1 cellular context compared by ENCODE assay signal in the genomic region with DNA sequence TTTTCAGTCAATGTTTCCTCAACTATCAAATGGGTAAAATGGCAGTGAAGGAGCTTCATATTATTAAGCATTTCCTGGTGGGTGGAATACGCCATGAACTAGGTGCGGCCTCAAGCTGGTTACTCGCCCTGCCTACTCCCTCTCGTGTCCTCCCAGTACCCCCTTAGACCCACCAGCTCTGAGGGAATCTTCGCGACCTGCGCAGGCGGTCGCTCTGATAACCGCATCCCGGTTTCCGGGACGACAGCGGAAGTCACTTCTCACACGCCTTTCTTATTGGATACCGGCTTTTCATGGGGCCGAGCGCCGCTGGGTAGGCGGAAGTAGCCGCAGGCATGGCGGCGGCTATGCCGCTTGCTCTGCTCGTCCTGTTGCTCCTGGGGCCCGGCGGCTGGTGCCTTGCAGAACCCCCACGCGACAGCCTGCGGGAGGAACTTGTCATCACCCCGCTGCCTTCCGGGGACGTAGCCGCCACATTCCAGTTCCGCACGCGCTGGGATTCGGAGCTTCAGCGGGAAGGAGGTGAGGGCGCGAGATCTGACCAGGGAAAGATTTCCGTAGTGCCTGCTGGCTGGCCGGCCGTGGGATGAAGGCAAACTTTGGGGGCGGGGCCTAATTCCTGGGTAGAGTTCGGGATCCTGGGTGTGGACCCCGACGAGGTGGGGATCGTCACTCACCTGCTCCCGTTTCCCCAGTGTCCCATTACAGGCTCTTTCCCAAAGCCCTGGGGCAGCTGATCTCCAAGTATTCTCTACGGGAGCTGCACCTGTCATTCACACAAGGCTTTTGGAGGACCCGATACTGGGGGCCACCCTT.
TF ChIP-seq lines count a peak whose summit lies in the region.

A gene (plus strand): TSS at position 320 of the 816 bp plus-strand sequence. CDS start 16 bp downstream, at position 336.

TF ChIP-seq in HepG2, 621 proteins besides CTCF, POLR2A, EP300 and RAD21 (continued from another document and continues in another):
- TF ChIP-seq, protein P1, sequence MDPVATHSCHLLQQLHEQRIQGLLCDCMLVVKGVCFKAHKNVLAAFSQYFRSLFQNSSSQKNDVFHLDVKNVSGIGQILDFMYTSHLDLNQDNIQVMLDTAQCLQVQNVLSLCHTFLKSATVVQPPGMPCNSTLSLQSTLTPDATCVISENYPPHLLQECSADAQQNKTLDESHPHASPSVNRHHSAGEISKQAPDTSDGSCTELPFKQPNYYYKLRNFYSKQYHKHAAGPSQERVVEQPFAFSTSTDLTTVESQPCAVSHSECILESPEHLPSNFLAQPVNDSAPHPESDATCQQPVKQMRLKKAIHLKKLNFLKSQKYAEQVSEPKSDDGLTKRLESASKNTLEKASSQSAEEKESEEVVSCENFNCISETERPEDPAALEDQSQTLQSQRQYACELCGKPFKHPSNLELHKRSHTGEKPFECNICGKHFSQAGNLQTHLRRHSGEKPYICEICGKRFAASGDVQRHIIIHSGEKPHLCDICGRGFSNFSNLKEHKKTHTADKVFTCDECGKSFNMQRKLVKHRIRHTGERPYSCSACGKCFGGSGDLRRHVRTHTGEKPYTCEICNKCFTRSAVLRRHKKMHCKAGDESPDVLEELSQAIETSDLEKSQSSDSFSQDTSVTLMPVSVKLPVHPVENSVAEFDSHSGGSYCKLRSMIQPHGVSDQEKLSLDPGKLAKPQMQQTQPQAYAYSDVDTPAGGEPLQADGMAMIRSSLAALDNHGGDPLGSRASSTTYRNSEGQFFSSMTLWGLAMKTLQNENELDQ (CRISPR knock-in tag; IDR thresholded peaks at IDR 0.05; ENCODE audit: borderline replicate concordance): peak; percentile 44; the same call in 1 of the 2 replicates
- TF ChIP-seq ZNF879 (CRISPR knock-in tag; IDR thresholded peaks at IDR 0.05) (0 out of 2 replicates have a peak, but pooled peaks have one; percentile 31), KAT8 (CRISPR knock-in tag; IDR thresholded peaks at IDR 0.05) (peak; percentile 100), AKAP8 (CRISPR knock-in tag; IDR thresholded peaks at IDR 0.05) (peak; percentile 62; the same call in 1 of the 2 replicates), JDP2 (CRISPR knock-in tag; IDR thresholded peaks at IDR 0.05; ENCODE audit: borderline replicate concordance) (no peak; the same call in 1 of the 2 replicates), MIER2 (CRISPR knock-in tag; IDR thresholded peaks at IDR 0.05) (peak; percentile 68), MEIS2 (CRISPR knock-in tag; IDR thresholded peaks at IDR 0.05) (peak; percentile 80), SP140L (CRISPR knock-in tag; IDR thresholded peaks at IDR 0.05; ENCODE audit: borderline replicate concordance) (0 out of 2 replicates have a peak, but pooled peaks have one; percentile 51), ZNF367 (CRISPR knock-in tag; IDR thresholded peaks at IDR 0.05; ENCODE audit: borderline replicate concordance) (peak; percentile 88), ZNF777 (CRISPR knock-in tag; IDR thresholded peaks at IDR 0.05) (0 out of 2 replicates have a peak, but pooled peaks have one; percentile 48), JUND (CRISPR knock-in tag; IDR thresholded peaks at IDR 0.05) (peak; percentile 73), TAF1 (CRISPR knock-in tag; IDR thresholded peaks at IDR 0.05) (peak; percentile 95), ZSCAN29 (CRISPR knock-in tag; conservative IDR thresholded peaks at IDR 0.05) (no peak), BORCS8-MEF2B (CRISPR knock-in tag; IDR thresholded peaks at IDR 0.05) (peak; percentile 84), STAG1 (CRISPR knock-in tag; IDR thresholded peaks at IDR 0.05) (no peak; the same call in 1 of the 2 replicates), ZNF274 (CRISPR knock-in tag; IDR thresholded peaks at IDR 0.05) (peak; percentile 92; the same call in 1 of the 2 replicates), ATAD3A (CRISPR knock-in tag; IDR thresholded peaks at IDR 0.05) (no peak), EEA1 (CRISPR knock-in tag; IDR thresholded peaks at IDR 0.05; ENCODE audit: borderline replicate concordance) (peak; percentile 98), KDM2A (CRISPR knock-in tag; IDR thresholded peaks at IDR 0.05; ENCODE audit: borderline replicate concordance, low read depth) (peak; percentile 93), KDM1A (CRISPR knock-in tag; IDR thresholded peaks at IDR 0.05) (no peak), NFE2L1 (CRISPR knock-in tag; IDR thresholded peaks at IDR 0.05; ENCODE audit: borderline replicate concordance) (peak; percentile 79; the same call in 1 of the 2 replicates), ZNF792 (CRISPR knock-in tag; IDR thresholded peaks at IDR 0.05) (peak; percentile 92; the same call in 1 of the 2 replicates), ZNF674 (CRISPR knock-in tag; IDR thresholded peaks at IDR 0.05; ENCODE audit: low read depth) (peak; percentile 75; the same call in 1 of the 2 replicates), FLYWCH1 (CRISPR knock-in tag; IDR thresholded peaks at IDR 0.05) (no peak), ZFP1 (CRISPR knock-in tag; IDR thresholded peaks at IDR 0.05) (no peak; the same call in 1 of the 2 replicates), ZSCAN31 (CRISPR knock-in tag; IDR thresholded peaks at IDR 0.05; ENCODE audit: low read depth) (peak; percentile 97; the same call in 1 of the 2 replicates), PHB2 (IDR thresholded peaks at IDR 0.05; ENCODE audit: partially characterized antibody) (no peak), ZNF614 (CRISPR knock-in tag; IDR thresholded peaks at IDR 0.05; ENCODE audit: borderline replicate concordance) (peak; percentile 66; the same call in 1 of the 2 replicates)
- TF ChIP-seq, protein P2, sequence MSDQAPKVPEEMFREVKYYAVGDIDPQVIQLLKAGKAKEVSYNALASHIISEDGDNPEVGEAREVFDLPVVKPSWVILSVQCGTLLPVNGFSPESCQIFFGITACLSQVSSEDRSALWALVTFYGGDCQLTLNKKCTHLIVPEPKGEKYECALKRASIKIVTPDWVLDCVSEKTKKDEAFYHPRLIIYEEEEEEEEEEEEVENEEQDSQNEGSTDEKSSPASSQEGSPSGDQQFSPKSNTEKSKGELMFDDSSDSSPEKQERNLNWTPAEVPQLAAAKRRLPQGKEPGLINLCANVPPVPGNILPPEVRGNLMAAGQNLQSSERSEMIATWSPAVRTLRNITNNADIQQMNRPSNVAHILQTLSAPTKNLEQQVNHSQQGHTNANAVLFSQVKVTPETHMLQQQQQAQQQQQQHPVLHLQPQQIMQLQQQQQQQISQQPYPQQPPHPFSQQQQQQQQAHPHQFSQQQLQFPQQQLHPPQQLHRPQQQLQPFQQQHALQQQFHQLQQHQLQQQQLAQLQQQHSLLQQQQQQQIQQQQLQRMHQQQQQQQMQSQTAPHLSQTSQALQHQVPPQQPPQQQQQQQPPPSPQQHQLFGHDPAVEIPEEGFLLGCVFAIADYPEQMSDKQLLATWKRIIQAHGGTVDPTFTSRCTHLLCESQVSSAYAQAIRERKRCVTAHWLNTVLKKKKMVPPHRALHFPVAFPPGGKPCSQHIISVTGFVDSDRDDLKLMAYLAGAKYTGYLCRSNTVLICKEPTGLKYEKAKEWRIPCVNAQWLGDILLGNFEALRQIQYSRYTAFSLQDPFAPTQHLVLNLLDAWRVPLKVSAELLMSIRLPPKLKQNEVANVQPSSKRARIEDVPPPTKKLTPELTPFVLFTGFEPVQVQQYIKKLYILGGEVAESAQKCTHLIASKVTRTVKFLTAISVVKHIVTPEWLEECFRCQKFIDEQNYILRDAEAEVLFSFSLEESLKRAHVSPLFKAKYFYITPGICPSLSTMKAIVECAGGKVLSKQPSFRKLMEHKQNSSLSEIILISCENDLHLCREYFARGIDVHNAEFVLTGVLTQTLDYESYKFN (CRISPR knock-in tag; conservative IDR thresholded peaks at IDR 0.05): peak; percentile 45
- TF ChIP-seq, protein P3, sequence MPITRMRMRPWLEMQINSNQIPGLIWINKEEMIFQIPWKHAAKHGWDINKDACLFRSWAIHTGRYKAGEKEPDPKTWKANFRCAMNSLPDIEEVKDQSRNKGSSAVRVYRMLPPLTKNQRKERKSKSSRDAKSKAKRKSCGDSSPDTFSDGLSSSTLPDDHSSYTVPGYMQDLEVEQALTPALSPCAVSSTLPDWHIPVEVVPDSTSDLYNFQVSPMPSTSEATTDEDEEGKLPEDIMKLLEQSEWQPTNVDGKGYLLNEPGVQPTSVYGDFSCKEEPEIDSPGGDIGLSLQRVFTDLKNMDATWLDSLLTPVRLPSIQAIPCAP (CRISPR knock-in tag; IDR thresholded peaks at IDR 0.05; ENCODE audit: low read depth): no peak; the same call in 1 of the 2 replicates
- TF ChIP-seq, protein P4, sequence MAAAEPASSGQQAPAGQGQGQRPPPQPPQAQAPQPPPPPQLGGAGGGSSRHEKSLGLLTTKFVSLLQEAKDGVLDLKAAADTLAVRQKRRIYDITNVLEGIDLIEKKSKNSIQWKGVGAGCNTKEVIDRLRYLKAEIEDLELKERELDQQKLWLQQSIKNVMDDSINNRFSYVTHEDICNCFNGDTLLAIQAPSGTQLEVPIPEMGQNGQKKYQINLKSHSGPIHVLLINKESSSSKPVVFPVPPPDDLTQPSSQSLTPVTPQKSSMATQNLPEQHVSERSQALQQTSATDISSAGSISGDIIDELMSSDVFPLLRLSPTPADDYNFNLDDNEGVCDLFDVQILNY (CRISPR knock-in tag; conservative IDR thresholded peaks at IDR 0.05): no peak; the same call in 1 of the 2 replicates
- TF ChIP-seq, protein P5, sequence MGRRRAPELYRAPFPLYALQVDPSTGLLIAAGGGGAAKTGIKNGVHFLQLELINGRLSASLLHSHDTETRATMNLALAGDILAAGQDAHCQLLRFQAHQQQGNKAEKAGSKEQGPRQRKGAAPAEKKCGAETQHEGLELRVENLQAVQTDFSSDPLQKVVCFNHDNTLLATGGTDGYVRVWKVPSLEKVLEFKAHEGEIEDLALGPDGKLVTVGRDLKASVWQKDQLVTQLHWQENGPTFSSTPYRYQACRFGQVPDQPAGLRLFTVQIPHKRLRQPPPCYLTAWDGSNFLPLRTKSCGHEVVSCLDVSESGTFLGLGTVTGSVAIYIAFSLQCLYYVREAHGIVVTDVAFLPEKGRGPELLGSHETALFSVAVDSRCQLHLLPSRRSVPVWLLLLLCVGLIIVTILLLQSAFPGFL (CRISPR knock-in tag; IDR thresholded peaks at IDR 0.05): no peak; the same call in 1 of the 2 replicates
- TF ChIP-seq, protein P6, sequence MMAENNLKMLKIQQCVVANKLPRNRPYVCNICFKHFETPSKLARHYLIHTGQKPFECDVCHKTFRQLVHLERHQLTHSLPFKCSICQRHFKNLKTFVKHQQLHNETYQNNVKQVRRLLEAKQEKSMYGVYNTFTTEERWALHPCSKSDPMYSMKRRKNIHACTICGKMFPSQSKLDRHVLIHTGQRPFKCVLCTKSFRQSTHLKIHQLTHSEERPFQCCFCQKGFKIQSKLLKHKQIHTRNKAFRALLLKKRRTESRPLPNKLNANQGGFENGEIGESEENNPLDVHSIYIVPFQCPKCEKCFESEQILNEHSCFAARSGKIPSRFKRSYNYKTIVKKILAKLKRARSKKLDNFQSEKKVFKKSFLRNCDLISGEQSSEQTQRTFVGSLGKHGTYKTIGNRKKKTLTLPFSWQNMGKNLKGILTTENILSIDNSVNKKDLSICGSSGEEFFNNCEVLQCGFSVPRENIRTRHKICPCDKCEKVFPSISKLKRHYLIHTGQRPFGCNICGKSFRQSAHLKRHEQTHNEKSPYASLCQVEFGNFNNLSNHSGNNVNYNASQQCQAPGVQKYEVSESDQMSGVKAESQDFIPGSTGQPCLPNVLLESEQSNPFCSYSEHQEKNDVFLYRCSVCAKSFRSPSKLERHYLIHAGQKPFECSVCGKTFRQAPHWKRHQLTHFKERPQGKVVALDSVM (CRISPR knock-in tag; IDR thresholded peaks at IDR 0.05): no peak; the same call in 1 of the 2 replicates
- TF ChIP-seq, protein P7, sequence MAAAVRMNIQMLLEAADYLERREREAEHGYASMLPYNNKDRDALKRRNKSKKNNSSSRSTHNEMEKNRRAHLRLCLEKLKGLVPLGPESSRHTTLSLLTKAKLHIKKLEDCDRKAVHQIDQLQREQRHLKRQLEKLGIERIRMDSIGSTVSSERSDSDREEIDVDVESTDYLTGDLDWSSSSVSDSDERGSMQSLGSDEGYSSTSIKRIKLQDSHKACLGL (CRISPR knock-in tag; IDR thresholded peaks at IDR 0.05): peak; percentile 94
- TF ChIP-seq, protein P8, sequence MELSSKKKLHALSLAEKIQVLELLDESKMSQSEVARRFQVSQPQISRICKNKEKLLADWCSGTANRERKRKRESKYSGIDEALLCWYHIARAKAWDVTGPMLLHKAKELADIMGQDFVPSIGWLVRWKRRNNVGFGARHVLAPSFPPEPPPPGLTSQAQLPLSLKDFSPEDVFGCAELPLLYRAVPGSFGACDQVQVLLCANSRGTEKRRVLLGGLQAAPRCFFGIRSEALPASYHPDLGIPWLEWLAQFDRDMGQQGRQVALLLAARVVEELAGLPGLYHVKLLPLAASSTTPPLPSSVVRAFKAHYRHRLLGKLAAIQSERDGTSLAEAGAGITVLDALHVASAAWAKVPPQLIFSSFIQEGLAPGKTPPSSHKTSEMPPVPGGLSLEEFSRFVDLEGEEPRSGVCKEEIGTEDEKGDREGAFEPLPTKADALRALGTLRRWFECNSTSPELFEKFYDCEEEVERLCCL (CRISPR knock-in tag; IDR thresholded peaks at IDR 0.05; ENCODE audit: borderline replicate concordance): 0 out of 2 replicates have a peak, but pooled peaks have one; percentile 66
- TF ChIP-seq, protein P9, sequence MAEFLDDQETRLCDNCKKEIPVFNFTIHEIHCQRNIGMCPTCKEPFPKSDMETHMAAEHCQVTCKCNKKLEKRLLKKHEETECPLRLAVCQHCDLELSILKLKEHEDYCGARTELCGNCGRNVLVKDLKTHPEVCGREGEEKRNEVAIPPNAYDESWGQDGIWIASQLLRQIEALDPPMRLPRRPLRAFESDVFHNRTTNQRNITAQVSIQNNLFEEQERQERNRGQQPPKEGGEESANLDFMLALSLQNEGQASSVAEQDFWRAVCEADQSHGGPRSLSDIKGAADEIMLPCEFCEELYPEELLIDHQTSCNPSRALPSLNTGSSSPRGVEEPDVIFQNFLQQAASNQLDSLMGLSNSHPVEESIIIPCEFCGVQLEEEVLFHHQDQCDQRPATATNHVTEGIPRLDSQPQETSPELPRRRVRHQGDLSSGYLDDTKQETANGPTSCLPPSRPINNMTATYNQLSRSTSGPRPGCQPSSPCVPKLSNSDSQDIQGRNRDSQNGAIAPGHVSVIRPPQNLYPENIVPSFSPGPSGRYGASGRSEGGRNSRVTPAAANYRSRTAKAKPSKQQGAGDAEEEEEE (CRISPR knock-in tag; IDR thresholded peaks at IDR 0.05; ENCODE audit: borderline replicate concordance): 0 out of 2 replicates have a peak, but pooled peaks have one; percentile 87
- TF ChIP-seq, protein P10, sequence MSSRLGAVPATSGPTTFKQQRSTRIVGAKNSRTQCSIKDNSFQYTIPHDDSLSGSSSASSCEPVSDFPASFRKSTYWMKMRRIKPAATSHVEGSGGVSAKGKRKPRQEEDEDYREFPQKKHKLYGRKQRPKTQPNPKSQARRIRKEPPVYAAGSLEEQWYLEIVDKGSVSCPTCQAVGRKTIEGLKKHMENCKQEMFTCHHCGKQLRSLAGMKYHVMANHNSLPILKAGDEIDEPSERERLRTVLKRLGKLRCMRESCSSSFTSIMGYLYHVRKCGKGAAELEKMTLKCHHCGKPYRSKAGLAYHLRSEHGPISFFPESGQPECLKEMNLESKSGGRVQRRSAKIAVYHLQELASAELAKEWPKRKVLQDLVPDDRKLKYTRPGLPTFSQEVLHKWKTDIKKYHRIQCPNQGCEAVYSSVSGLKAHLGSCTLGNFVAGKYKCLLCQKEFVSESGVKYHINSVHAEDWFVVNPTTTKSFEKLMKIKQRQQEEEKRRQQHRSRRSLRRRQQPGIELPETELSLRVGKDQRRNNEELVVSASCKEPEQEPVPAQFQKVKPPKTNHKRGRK (CRISPR knock-in tag; IDR thresholded peaks at IDR 0.05): peak; percentile 52; the same call in 1 of the 2 replicates
